ENCODE assay signal across 3 cellular contexts in genomic region chr12:6142368-6143325, GRCh38. TPM values are rescaled to one million over a fixed set of nuclear protein-coding genes. Genes with fewer than 3 reads are reported as not detected.
"Had no signal": no experiment of that assay in that cellular context is flagged by ENCODE, and none has a peak within 500 bp of the region (broad histone marks: within the 10 kb centered on the region; RNA-seq: fewer than 3 reads in every experiment).

No MANE protein-coding gene starts in this region.

RNA-seq across cellular contexts. Expression of gene VWF, which starts 18.2 kb away (rescaled TPM):
- total RNA-seq: activated CD4-positive, alpha-beta memory T cell treated with anti-CD3 and anti-CD28 coated beads, Interleukin-2, amount 10 ng/mL, durations not matched to agents 7 days and 5 days; activated T-helper 2 cell treated with anti-CD3 and anti-CD28 coated beads, Interferon-gamma antibody, Interleukin-2, Interleukin-4, amounts not matched to agents 10 μg/mL and 5 μg/mL and 100 μg/mL, durations not matched to agents 14 hours and 24 hours and 36 hours; natural killer cell treated with Interleukin-12 subunit alpha and Interleukin-12 subunit beta and Interleukin-15 and Interleukin-18, amount 100 ng/mL, for 72 hours had no signal
